27 cellular contexts compared by ENCODE assay signal in genomic region chr3:146732325-146732724, GRCh38.
"Had no signal": no experiment of that assay in that cellular context is flagged by ENCODE, and none has a peak within 500 bp of the region (broad histone marks: within the 10 kb centered on the region; RNA-seq: fewer than 3 reads in every experiment).

No MANE protein-coding gene starts in this region.

- H3K27me3 ChIP-seq: dorsolateral prefrontal cortex, gastrocnemius medialis, neutrophil, right lobe of liver, suprapubic skin, transverse colon, upper lobe of right lung, uterus had no signal

- H3K27ac ChIP-seq: dorsolateral prefrontal cortex, gastrocnemius medialis, neutrophil, parathyroid adenoma, right lobe of liver, suprapubic skin, transverse colon, upper lobe of right lung, uterus had no signal

- DNase-seq: dorsolateral prefrontal cortex; effector CD4-positive, alpha-beta T cell; gastrocnemius medialis; head of caudate nucleus; kidney; mesenchymal stem cell; mucosa of descending colon; naive B cell; right lobe of liver; small intestine; stimulated activated CD4-positive, alpha-beta T cell treated with anti-CD3 and anti-CD28 coated beads, Interleukin-15, amount 100 ng/mL, for 24 hours; stimulated activated CD4-positive, alpha-beta T cell treated with anti-CD3 and anti-CD28 coated beads, Interleukin-2, amount 100 ng/mL, for 48 hours; stimulated activated naive CD4-positive, alpha-beta T cell; stimulated activated naive CD8-positive, alpha-beta T cell treated with anti-CD3 and anti-CD28 coated beads, Interleukin-15, amount 100 ng/mL, for 72 hours; transverse colon; upper lobe of right lung; uterus had no signal

- H2AFZ ChIP-seq: parathyroid adenoma had no signal

- H3K27me3 Mint-ChIP-seq: naive B cell; natural killer cell treated with Interleukin-12 subunit alpha and Interleukin-12 subunit beta and Interleukin-15 and Interleukin-18, amount 100 ng/mL, for 72 hours; progenitor cell of endocrine pancreas; stimulated activated naive CD8-positive, alpha-beta T cell treated with anti-CD3 and anti-CD28 coated beads, Interleukin-15, amount 100 ng/mL, for 72 hours had no signal

- H3K4me3 ChIP-seq: dorsolateral prefrontal cortex, gastrocnemius medialis, lung, mucosa of descending colon, right lobe of liver, suprapubic skin, transverse colon, upper lobe of right lung, uterus had no signal

- H3K9ac ChIP-seq: parathyroid adenoma had no signal

- H3K4me1 Mint-ChIP-seq: mesothelial cell of epicardium; naive B cell; neural crest cell; stimulated activated naive CD8-positive, alpha-beta T cell treated with anti-CD3 and anti-CD28 coated beads, Interleukin-15, amount 100 ng/mL, for 72 hours had no signal

- H3K4me1 ChIP-seq: gastrocnemius medialis, parathyroid adenoma, right lobe of liver, suprapubic skin, transverse colon, upper lobe of right lung, uterus had no signal

- H3K79me2 ChIP-seq: parathyroid adenoma had no signal

- H3K4me3 Mint-ChIP-seq: mesothelial cell of epicardium; naive B cell; natural killer cell treated with Interleukin-12 subunit alpha and Interleukin-12 subunit beta and Interleukin-15 and Interleukin-18, amount 100 ng/mL, for 72 hours; neural crest cell; stimulated activated naive CD8-positive, alpha-beta T cell treated with anti-CD3 and anti-CD28 coated beads, Interleukin-15, amount 100 ng/mL, for 72 hours had no signal

- H3K9me3 ChIP-seq: gastrocnemius medialis, mucosa of descending colon, neutrophil, right lobe of liver, suprapubic skin, transverse colon, upper lobe of right lung, uterus had no signal

- H3K36me3 ChIP-seq: gastrocnemius medialis, neutrophil, right lobe of liver, suprapubic skin, transverse colon, upper lobe of right lung, uterus had no signal

- ATAC-seq: gastrocnemius medialis; left lobe of liver; mucosa of descending colon; natural killer cell treated with Interleukin-12 subunit alpha and Interleukin-12 subunit beta and Interleukin-15 and Interleukin-18, amount 100 ng/mL, for 72 hours; right lobe of liver; stimulated activated naive CD8-positive, alpha-beta T cell treated with anti-CD3 and anti-CD28 coated beads, Interleukin-15, amount 100 ng/mL, for 72 hours; upper lobe of right lung had no signal

- H3K27ac Mint-ChIP-seq: mesothelial cell of epicardium; naive B cell; natural killer cell treated with Interleukin-12 subunit alpha and Interleukin-12 subunit beta and Interleukin-15 and Interleukin-18, amount 100 ng/mL, for 72 hours; progenitor cell of endocrine pancreas; stimulated activated naive CD8-positive, alpha-beta T cell treated with anti-CD3 and anti-CD28 coated beads, Interleukin-15, amount 100 ng/mL, for 72 hours had no signal

- FAIRE-seq: colon, kidney, small intestine had no signal

- H3K36me3 Mint-ChIP-seq: mesothelial cell of epicardium, naive B cell had no signal
